20 cellular contexts compared by ENCODE assay signal in genomic region chr5:98454407-98454806, GRCh38.
DNase-seq lines count a peak whose midpoint lies in the region; ATAC-seq, FAIRE-seq and TF ChIP-seq lines count a peak whose summit lies in the region.
"Had no signal": no experiment of that assay in that cellular context is flagged by ENCODE, and none has a peak within 500 bp of the region (broad histone marks: within the 10 kb centered on the region; RNA-seq: fewer than 3 reads in every experiment).

No MANE protein-coding gene starts in this region.

- H3K4me1 Mint-ChIP-seq in HFFc6 (ENCODE audit: low read depth), result peaks cover 66% of the 10 kb centered on the region
- no peaks in the 10 kb centered on the region for H3K4me1 Mint-ChIP-seq in CD4-positive, alpha-beta memory T cell

- H3K36me3 ChIP-seq in bronchial epithelial cell (ENCODE audit: control insufficient read depth, insufficient read depth, low read length) (no peaks in the 10 kb centered on the region), gastroesophageal sphincter (no peaks in the 10 kb centered on the region)
- H3K36me3 ChIP-seq in CD4-positive, alpha-beta memory T cell (ENCODE audit: insufficient read depth, low read length), result no peaks in the 10 kb centered on the region
- H3K36me3 ChIP-seq: neutrophil had no signal

- 25% methylated on average over 1 of the region's 1 CpG; no CpG with 5 or more reads in 1 of the 2 donors for WGBS in gastroesophageal sphincter (ENCODE audit: low coverage in 1 of 2), 2 donors

- POLR2A ChIA-PET in CD4-positive, alpha-beta memory T cell (lab: Charles Lee; ENCODE audit: partially characterized antibody), result no interaction called here

- no peak for FAIRE-seq in bronchial epithelial cell (lab: Jason Lieb, UNC)

- H3K27me3 ChIP-seq in bronchial epithelial cell (ENCODE audit: control insufficient read depth, insufficient read depth, low read length) (no peaks in the 10 kb centered on the region), gastroesophageal sphincter (no peaks in the 10 kb centered on the region)
- H3K27me3 ChIP-seq in CD4-positive, alpha-beta memory T cell (ENCODE audit: insufficient read depth, low read length), result no peaks in the 10 kb centered on the region
- H3K27me3 ChIP-seq: neutrophil had no signal

- H3K9me3 ChIP-seq in gastroesophageal sphincter, result no peaks in the 10 kb centered on the region
- no peaks in the 10 kb centered on the region for H3K9me3 ChIP-seq in CD4-positive, alpha-beta memory T cell (ENCODE audit: control insufficient read depth in 1 of 2, low read length in 2 of 2)
- H3K9me3 ChIP-seq: neutrophil had no signal

- no peak for TF ChIP-seq POLR2A in gastroesophageal sphincter (IDR thresholded peaks at IDR 0.05)

- TF ChIP-seq EP300 in gastroesophageal sphincter (IDR thresholded peaks at IDR 0.05), result no peak

- peak; percentile 34 for ATAC-seq in gastroesophageal sphincter
- ATAC-seq in GM21528 (IDR thresholded peaks at IDR 0.05; ENCODE audit: low FRiP score, unreplicated experiment), result no peak
- ATAC-seq in GM21367 (IDR thresholded peaks at IDR 0.05; ENCODE audit: unreplicated experiment), result no peak
- ATAC-seq: left lobe of liver, T-helper 17 cell had no signal

- peak overlapping the region; percentile 87 for H3K4me3 Mint-ChIP-seq in HFFc6
- no peak overlapping the region for H3K4me3 Mint-ChIP-seq in CD4-positive, alpha-beta memory T cell
- H3K4me3 Mint-ChIP-seq: endodermal cell, T-helper 17 cell had no signal

- CTCF ChIA-PET in CD4-positive, alpha-beta memory T cell (lab: Charles Lee; ENCODE audit: partially characterized antibody), result no interaction called here

- H3K4me3 ChIP-seq in AG10803 (ENCODE audit: low read length), result no peak overlapping the region
- no peak overlapping the region for H3K4me3 ChIP-seq in bronchial epithelial cell (ENCODE audit: low read depth, low read length)
- no peak overlapping the region for H3K4me3 ChIP-seq in gastroesophageal sphincter
- H3K4me3 ChIP-seq in CD4-positive, alpha-beta memory T cell (ENCODE audit: low read length in 2 of 2), result no peak overlapping the region

- H3K27ac ChIP-seq in gastroesophageal sphincter, result no peak overlapping the region
- H3K27ac ChIP-seq in CD4-positive, alpha-beta memory T cell (ENCODE audit: low read depth, low read length), result no peak overlapping the region
- H3K27ac ChIP-seq: neutrophil had no signal

- H3K27ac Mint-ChIP-seq in HFFc6, result peak overlapping the region; percentile 98
- no peak overlapping the region for H3K27ac Mint-ChIP-seq in CD4-positive, alpha-beta memory T cell
- H3K27ac Mint-ChIP-seq: endodermal cell, T-helper 17 cell had no signal

- intact Hi-C loops in CD4-positive, alpha-beta memory T cell (cut with micrococcal nuclease), result loop anchor here (10.0 kb wide), 1 partner anchor 320 kb away; the partner anchor contains the start of gene RGMB

- H3K4me1 ChIP-seq in gastroesophageal sphincter, result peaks cover 0 to 14% (median 3%) of the 10 kb centered on the region in 3 donors
- no peaks in the 10 kb centered on the region for H3K4me1 ChIP-seq in CD4-positive, alpha-beta memory T cell (ENCODE audit: insufficient read depth, low read length)

- DNase-seq in AG10803 (ENCODE audit: low read depth) (peak; percentile 74), HFFc6 (peak; percentile 27), bronchial epithelial cell (ENCODE audit: low read depth) (peak; percentile 61), SK-N-DZ (ENCODE audit: low spot score) (no peak)
- no peak for DNase-seq in CD4-positive, alpha-beta memory T cell
- DNase-seq: activated CD4-positive, alpha-beta T cell treated with anti-CD3 and anti-CD28 coated beads, Interleukin-2, amount 50 U/mL, for 4 hours; activated naive CD4-positive, alpha-beta T cell; activated T-cell treated with anti-CD3 and anti-CD28 coated beads for 4 hours; DMS79 treated with DMSO at 0.1 percent for 48 hours; endodermal cell; NCI-H1105; NCI-H524 treated with DMSO at 0.1 percent for 48 hours; SHP77; stimulated activated naive CD4-positive, alpha-beta T cell; T-helper 17 cell had no signal

- peaks cover 15% of the 10 kb centered on the region for H3K36me3 Mint-ChIP-seq in HFFc6 (ENCODE audit: low read depth)
- no peaks in the 10 kb centered on the region for H3K36me3 Mint-ChIP-seq in CD4-positive, alpha-beta memory T cell

- TF ChIP-seq CTCF in AG10803 (conservative IDR thresholded peaks at IDR 0.05; ENCODE audit: low read length) (no peak), HFFc6 (IDR thresholded peaks at IDR 0.05) (no peak), bronchial epithelial cell (IDR thresholded peaks at IDR 0.05; ENCODE audit: insufficient read depth, low read length, severe bottlenecking) (no peak), gastroesophageal sphincter (IDR thresholded peaks at IDR 0.05) (no peak)

- H3K27me3 Mint-ChIP-seq in HFFc6 (ENCODE audit: insufficient read depth), result no peaks in the 10 kb centered on the region; the same call in 1 of the 2 replicates
- H3K27me3 Mint-ChIP-seq in CD4-positive, alpha-beta memory T cell, result no peaks in the 10 kb centered on the region
- H3K27me3 Mint-ChIP-seq: T-helper 17 cell had no signal

- H3K9me3 Mint-ChIP-seq in HFFc6, result no peaks in the 10 kb centered on the region
- no peaks in the 10 kb centered on the region for H3K9me3 Mint-ChIP-seq in CD4-positive, alpha-beta memory T cell
- H3K9me3 Mint-ChIP-seq: endodermal cell had no signal

Comparison
In these comparisons a context has a peak if more than half of its experiments do, and no peak if none do; other contexts are left out.
1. DNase-seq: peak in AG10803 (single experiment), HFFc6 (single experiment) and bronchial epithelial cell (single experiment); none in CD4-positive, alpha-beta memory T cell (0 of 5) and SK-N-DZ (single experiment).